Comparison of ENCODE assay signal across 10 cellular contexts in genomic region chr5:52577546-52577945, GRCh38.
"Had no signal": no experiment of that assay in that cellular context is flagged by ENCODE, and none has a peak within 500 bp of the region (broad histone marks: within the 10 kb centered on the region; RNA-seq: fewer than 3 reads in every experiment).

No MANE protein-coding gene starts in this region.

- H3K27ac ChIP-seq: GM23248 had no signal

- H3K4me1 ChIP-seq: HAP-1 had no signal

- H3K4me3 Mint-ChIP-seq: GM23338, H9, HFFc6 had no signal

- H3K9me3 ChIP-seq: HAP-1 had no signal

- ATAC-seq: GM23338, HCT116 had no signal

- DNase-seq: GM23248, GOT3, H7, H9, HCEC 1CT, HFFc6 had no signal

- H3K36me3 ChIP-seq: HAP-1 had no signal

- H3K4me1 Mint-ChIP-seq: GM23338, H9 had no signal

- FAIRE-seq: H54 had no signal

- H2AFZ ChIP-seq: GM23248, GM23338 had no signal

- H3K9ac ChIP-seq: GM23248 had no signal

- H3K27ac Mint-ChIP-seq: GM23338, H9, HFFc6 had no signal

- H3K4me2 ChIP-seq: GM23338 had no signal

- H3K9me3 Mint-ChIP-seq: GM23338, H9, HFFc6 had no signal

- H3K4me3 ChIP-seq: GM23248, GM23338, HAP-1 had no signal
